In the genomic region with DNA sequence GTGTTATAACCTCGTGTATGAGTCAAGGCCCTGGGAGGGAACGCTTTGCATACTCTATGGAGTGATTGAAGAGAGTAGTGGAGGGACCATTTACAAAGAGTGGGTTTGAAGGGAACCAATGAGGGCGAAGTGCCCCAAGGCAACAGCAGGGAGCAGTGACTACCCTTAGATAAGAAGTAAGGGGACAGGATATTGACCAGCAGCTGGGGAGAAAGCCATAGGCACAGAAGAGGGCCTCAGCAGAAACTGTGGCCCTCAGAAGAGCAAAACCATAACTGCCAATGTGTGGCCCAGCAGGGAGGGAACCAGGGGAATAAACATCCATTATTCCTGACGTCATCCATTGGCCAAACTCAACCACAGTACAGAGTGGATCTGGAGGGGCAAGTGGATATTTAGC, we compare ENCODE assay signal across 1 cellular context.
TF ChIP-seq lines count a peak whose summit lies in the region.

No MANE protein-coding gene starts in this region.

TF ChIP-seq in SK-N-SH, 30 proteins besides CTCF, POLR2A, EP300 and RAD21:
- TF ChIP-seq GATA2 (CRISPR knock-in tag; IDR thresholded peaks at IDR 0.05): no peak
- TF ChIP-seq, protein P1, sequence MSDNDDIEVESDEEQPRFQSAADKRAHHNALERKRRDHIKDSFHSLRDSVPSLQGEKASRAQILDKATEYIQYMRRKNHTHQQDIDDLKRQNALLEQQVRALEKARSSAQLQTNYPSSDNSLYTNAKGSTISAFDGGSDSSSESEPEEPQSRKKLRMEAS (IDR thresholded peaks at IDR 0.05; ENCODE audit: low read depth): no peak
- no peak for TF ChIP-seq CHD2 (IDR thresholded peaks at IDR 0.05; ENCODE audit: low read length, partially characterized antibody)
- no peak for TF ChIP-seq MEF2A (IDR thresholded peaks at IDR 0.05; ENCODE audit: borderline replicate concordance, low read depth)
- no peak for TF ChIP-seq GABPA (IDR thresholded peaks at IDR 0.05; ENCODE audit: low read depth)
TF ChIP-seq in SK-N-SH: peak in this region for 0.
